In genomic region chr22:26672590-26673468, GRCh38 we compare ENCODE assay signal across 8 cellular contexts. TPM values are rescaled to one million over a fixed set of nuclear protein-coding genes. Genes with fewer than 3 reads are reported as not detected.
DNase-seq lines count a peak whose midpoint lies in the region; ATAC-seq, FAIRE-seq and TF ChIP-seq lines count a peak whose summit lies in the region.

No MANE protein-coding gene starts in this region.

- H3K9ac ChIP-seq in liver (ENCODE audit: low read depth in 1 of 2, low read length in 2 of 2) = peak overlapping the region; percentile 70 to 74

- WGBS in liver = under 1% methylated on average over 36 of the region's 36 CpGs

- H3K9me3 ChIP-seq in liver (ENCODE audit: control insufficient read depth in 4 of 4, low read length in 3 of 4) = no peaks in the 10 kb centered on the region

- TF ChIP-seq CTCF in liver (IDR thresholded peaks at IDR 0.05; ENCODE audit: low read depth, low read length, missing input control) = peak; percentile 29

- peak; percentile 60 for ATAC-seq in HG03442 (IDR thresholded peaks at IDR 0.05; ENCODE audit: unreplicated experiment)

- intact Hi-C loops in dendritic cell treated with granulocyte-macrophage colony-stimulating factor and Interleukin-4, amounts not matched to agents 40 ng/mL and 50 ng/mL, for 4 days (cut with micrococcal nuclease) = loop anchor here (2.0 kb wide), 1 partner anchor 160 kb away; the partner anchor contains the start of gene TFIP11

- peak; percentile 36 to 38 for TF ChIP-seq RAD21 in liver (IDR thresholded peaks at IDR 0.05)

- H3K36me3 Mint-ChIP-seq in dendritic cell treated with granulocyte-macrophage colony-stimulating factor and Interleukin-4, amounts not matched to agents 40 ng/mL and 50 ng/mL, for 4 days (ENCODE audit: low read depth) = peaks cover 31% of the 10 kb centered on the region

- DNase-seq in C1 segment of cervical spinal cord (lab: John Stamatoyannopoulos, UW) (peak; percentile 41 to 96 (median 88)), GM19239 (ENCODE audit: insufficient read length, low spot score) (peak; percentile 62), NCI-H748 (lab: John Stamatoyannopoulos, UW; ENCODE audit: unreplicated experiment) (peak; percentile 98)
- DNase-seq in activated CD4-positive, alpha-beta T cell treated with anti-CD3 and anti-CD28 coated beads, Interleukin-2, amount 50 U/mL, for 24 hours (ENCODE audit: low read depth in 1 of 2, low spot score in 1 of 2) = peak; percentile 71 to 91
- DNase-seq in stimulated activated CD4-positive, alpha-beta T cell treated with anti-CD3 and anti-CD28 coated beads, Interleukin-4, amount 100 ng/mL, for 1 hour = peak; percentile 86

- peaks cover 54% of the 10 kb centered on the region for H3K4me1 Mint-ChIP-seq in dendritic cell treated with granulocyte-macrophage colony-stimulating factor and Interleukin-4, amounts not matched to agents 40 ng/mL and 50 ng/mL, for 4 days (ENCODE audit: low read depth)

- H3K4me3 Mint-ChIP-seq in dendritic cell treated with granulocyte-macrophage colony-stimulating factor and Interleukin-4, amounts not matched to agents 40 ng/mL and 50 ng/mL, for 4 days = peak overlapping the region; percentile 88

- peak overlapping the region; percentile 98 for H3K27ac Mint-ChIP-seq in dendritic cell treated with granulocyte-macrophage colony-stimulating factor and Interleukin-4, amounts not matched to agents 40 ng/mL and 50 ng/mL, for 4 days

- no peaks in the 10 kb centered on the region for H3K27me3 ChIP-seq in liver (ENCODE audit: control insufficient read depth in 4 of 4, insufficient read depth in 4 of 4, low read length in 3 of 4)

- H3K27ac ChIP-seq in liver (ENCODE audit: low read depth in 1 of 2, low read length in 2 of 2) = peak overlapping the region; percentile 81 to 87

- peak overlapping the region; percentile 50 to 83 (median 66) for H3K4me3 ChIP-seq in liver (ENCODE audit: low read depth in 1 of 3, low read length in 3 of 3)

- peaks cover 0 to 20% (median 10%) of the 10 kb centered on the region in 4 donors for H3K4me1 ChIP-seq in liver (ENCODE audit: control insufficient read depth in 4 of 4, insufficient read depth in 4 of 4, low read length in 3 of 4)

- FAIRE-seq in GM19239 (lab: Jason Lieb, UNC) = peak; percentile 100

- no peaks in the 10 kb centered on the region for H3K36me3 ChIP-seq in liver (ENCODE audit: control insufficient read depth in 4 of 4, insufficient read depth in 3 of 4, low read depth in 1 of 4, low read length in 3 of 4)

- H3K27me3 Mint-ChIP-seq in dendritic cell treated with granulocyte-macrophage colony-stimulating factor and Interleukin-4, amounts not matched to agents 40 ng/mL and 50 ng/mL, for 4 days = no peaks in the 10 kb centered on the region

- no peaks in the 10 kb centered on the region for H3K9me3 Mint-ChIP-seq in dendritic cell treated with granulocyte-macrophage colony-stimulating factor and Interleukin-4, amounts not matched to agents 40 ng/mL and 50 ng/mL, for 4 days

TF ChIP-seq in liver, 16 proteins besides CTCF, POLR2A, EP300 and RAD21:
- TF ChIP-seq REST (IDR thresholded peaks at IDR 0.05) (peak; percentile 81), EGR1 (IDR thresholded peaks at IDR 0.05; ENCODE audit: low read depth in 2 of 2) (peak; percentile 90 to 91), NR2F2 (IDR thresholded peaks at IDR 0.05) (peak; percentile 84), GABPA (IDR thresholded peaks at IDR 0.05 in 1 of 2, conservative IDR thresholded peaks at IDR 0.05 in 1 of 2) (peak; percentile 100), ZBTB33 (IDR thresholded peaks at IDR 0.05) (peak; percentile 41), SP1 (IDR thresholded peaks at IDR 0.05) (peak; percentile 91), HNF4G (IDR thresholded peaks at IDR 0.05) (no peak), MAX (IDR thresholded peaks at IDR 0.05) (peak; percentile 97), JUND (IDR thresholded peaks at IDR 0.05) (peak in 1 of 2 donors; percentile 18), YY1 (IDR thresholded peaks at IDR 0.05) (peak; percentile 82), ATF3 (IDR thresholded peaks at IDR 0.05) (no peak), RXRA (IDR thresholded peaks at IDR 0.05) (peak; percentile 55 to 61), FOXA1 (IDR thresholded peaks at IDR 0.05) (no peak), FOXA2 (IDR thresholded peaks at IDR 0.05) (no peak), TAF1 (conservative IDR thresholded peaks at IDR 0.05) (peak; percentile 66), HNF4A (conservative IDR thresholded peaks at IDR 0.05) (no peak)

RNA-seq across cellular contexts. Expression of gene MIAT, which starts 15.4 kb away (rescaled TPM):
- 1 to 10 TPM; 1.2 to 1.5 TPM for total RNA-seq in liver
- under 1 TPM; 0.18 to 0.29 TPM for polyA plus RNA-seq in liver

RNA-seq across cellular contexts. Expression of gene CRYBA4, which starts 51.1 kb away (rescaled TPM):
- total RNA-seq in liver = not detected
- not detected for polyA plus RNA-seq in liver

RNA-seq across cellular contexts. Expression of gene CRYBB1, which starts 55.0 kb away (rescaled TPM):
- 1 to 10 TPM in 1 of 2 donors, under 1 TPM in 1; 0.17 to 2.3 TPM for total RNA-seq in liver
- under 1 TPM in 1 of 2 donors, not detected in 1; 0.32 TPM for polyA plus RNA-seq in liver

Comparison
In these comparisons a context has a peak if more than half of its experiments do, and no peak if none do; other contexts are left out.
1. Peak in every context shown above with its lines: DNase-seq, ATAC-seq, H3K4me3 ChIP-seq and H3K27ac ChIP-seq.